ENCODE assay signal across 27 cellular contexts in the genomic region with DNA sequence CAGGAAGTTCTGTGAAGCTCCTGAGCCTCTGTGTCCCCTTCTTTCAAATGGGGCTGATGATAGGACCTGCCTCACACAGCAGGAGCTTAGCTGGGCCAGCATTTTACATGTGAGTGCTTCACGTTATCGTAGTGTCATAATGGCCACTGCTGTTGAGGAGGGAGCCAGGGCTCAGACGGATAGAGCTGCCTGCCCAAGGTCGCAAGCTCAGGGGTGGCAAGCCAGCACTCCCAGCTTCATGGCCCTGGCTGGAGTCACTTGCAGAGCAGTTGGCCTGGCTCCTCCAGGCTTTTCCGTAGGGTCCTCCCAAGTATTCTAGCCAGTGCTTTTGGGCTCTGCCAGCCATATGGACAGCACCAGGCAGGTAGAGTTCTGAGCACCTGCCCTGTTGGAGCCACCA.
DNase-seq lines count a peak whose midpoint lies in the region; ATAC-seq and TF ChIP-seq lines count a peak whose summit lies in the region.
"Had no signal": no experiment of that assay in that cellular context is flagged by ENCODE, and none has a peak within 500 bp of the region (broad histone marks: within the 10 kb centered on the region; RNA-seq: fewer than 3 reads in every experiment).

No MANE protein-coding gene starts in this region.

- 98% methylated on average over 5 of the region's 5 CpGs for WGBS in thymus

- intact Hi-C loops in Right ventricle myocardium inferior (cut with DNase I), result no loop called here
- intact Hi-C loops in left cardiac atrium (cut with DNase I), result loop anchor here in 1 of 2 donors (5.0 to 10.0 kb wide), 2 partner anchors 64 to 101 kb away; no protein-coding TSS in a partner anchor

- H3K36me3 ChIP-seq in right atrium auricular region (no peaks in the 10 kb centered on the region), thymus (ENCODE audit: control insufficient read depth, insufficient read depth) (peaks cover 4% of the 10 kb centered on the region)
- H3K36me3 ChIP-seq: BE2C, transverse colon had no signal

- H3K27ac ChIP-seq in right atrium auricular region, result peak overlapping the region in 1 of 2 donors; percentile 68
- H3K27ac ChIP-seq in thymus (ENCODE audit: low read depth), result peak overlapping the region; percentile 46
- H3K27ac ChIP-seq: gastroesophageal sphincter, HL-60, KMS-11, neutrophil, transverse colon had no signal

- H3K36me3 Mint-ChIP-seq in activated T-helper 17 cell treated with anti-CD3 and anti-CD28 coated beads, Interleukin-2, amount 50 U/mL, for 72 hours (ENCODE audit: low read depth), result peaks cover 6% of the 10 kb centered on the region

- ATAC-seq in Right ventricle myocardium inferior (peak; percentile 18), left cardiac atrium (peak; percentile 7 to 30)
- no peak for ATAC-seq in activated T-helper 17 cell treated with anti-CD3 and anti-CD28 coated beads, Interleukin-2, amount 50 U/mL, for 72 hours (replicated peaks)
- ATAC-seq: gastroesophageal sphincter, left colon had no signal

- H3K4me1 ChIP-seq in right atrium auricular region (peaks cover 0 to 87% of the 10 kb centered on the region in 2 donors), thymus (ENCODE audit: control insufficient read depth, insufficient read depth, low read length) (peaks cover 46% of the 10 kb centered on the region)

- no peaks in the 10 kb centered on the region for H3K9me3 ChIP-seq in right atrium auricular region
- peaks cover 1% of the 10 kb centered on the region for H3K9me3 ChIP-seq in thymus (ENCODE audit: control insufficient read depth)
- H3K9me3 ChIP-seq: BE2C, gastroesophageal sphincter, neutrophil, SK-N-SH, transverse colon had no signal

- H3K4me3 ChIP-seq in right atrium auricular region, result no peak overlapping the region
- H3K4me3 ChIP-seq in thymus (ENCODE audit: low read length), result no peak overlapping the region
- H3K4me3 ChIP-seq: gastroesophageal sphincter, transverse colon had no signal

- H3K27ac Mint-ChIP-seq in activated T-helper 17 cell treated with anti-CD3 and anti-CD28 coated beads, Interleukin-2, amount 50 U/mL, for 72 hours, result peak overlapping the region; percentile 84
- H3K27ac Mint-ChIP-seq: brain, progenitor cell of endocrine pancreas had no signal

- H3K27me3 ChIP-seq in right atrium auricular region (no peaks in the 10 kb centered on the region), thymus (ENCODE audit: control insufficient read depth, insufficient read depth) (no peaks in the 10 kb centered on the region)
- H3K27me3 ChIP-seq: BE2C, gastroesophageal sphincter, neutrophil, transverse colon had no signal

- H3K4me1 Mint-ChIP-seq in activated T-helper 17 cell treated with anti-CD3 and anti-CD28 coated beads, Interleukin-2, amount 50 U/mL, for 72 hours, result peaks cover 14% of the 10 kb centered on the region

- H3K27me3 Mint-ChIP-seq in activated T-helper 17 cell treated with anti-CD3 and anti-CD28 coated beads, Interleukin-2, amount 50 U/mL, for 72 hours, result no peaks in the 10 kb centered on the region
- H3K27me3 Mint-ChIP-seq: brain, progenitor cell of endocrine pancreas had no signal

- no peak overlapping the region for H3K4me3 Mint-ChIP-seq in activated T-helper 17 cell treated with anti-CD3 and anti-CD28 coated beads, Interleukin-2, amount 50 U/mL, for 72 hours
- H3K4me3 Mint-ChIP-seq: brain had no signal

- DNase-seq in Right ventricle myocardium inferior (ENCODE audit: missing footprints) (peak; percentile 53), right atrium auricular region (ENCODE audit: low spot score) (no peak), left cardiac atrium (no peak), glomerular visceral epithelial cell (ENCODE audit: extremely low spot score) (no peak), NCI-H82 treated with DMSO at 0.1 percent for 48 hours (lab: John Stamatoyannopoulos, UW; ENCODE audit: unreplicated experiment) (no peak)
- DNase-seq: activated CD4-positive, CD25-positive, alpha-beta regulatory T cell treated with anti-CD3 and anti-CD28 coated beads, Interleukin-2, amount 50 U/mL, for 72 hours; activated naive CD4-positive, alpha-beta T cell; activated T-cell treated with anti-CD3 and anti-CD28 coated beads, Interleukin-2, amount 50 U/mL, for 48 hours; amniotic stem cell; BE2C; H7; immature natural killer cell; left colon; NCI-H2029; NCI-H526; NK-92 treated with Interleukin-12 subunit alpha and Interleukin-12 subunit beta, amount 100 ng/mL, for 24 hours; SK-N-SH; stimulated activated CD4-positive, alpha-beta T cell treated with anti-CD3 and anti-CD28 coated beads, Interleukin-4, amount 100 ng/mL, for 1 hour; transverse colon had no signal

- no peak for TF ChIP-seq CTCF in right atrium auricular region (IDR thresholded peaks at IDR 0.05)

- no peaks in the 10 kb centered on the region for H3K9me3 Mint-ChIP-seq in activated T-helper 17 cell treated with anti-CD3 and anti-CD28 coated beads, Interleukin-2, amount 50 U/mL, for 72 hours
- H3K9me3 Mint-ChIP-seq: brain, immature natural killer cell had no signal
